1 cellular context compared by ENCODE assay signal in the genomic region with DNA sequence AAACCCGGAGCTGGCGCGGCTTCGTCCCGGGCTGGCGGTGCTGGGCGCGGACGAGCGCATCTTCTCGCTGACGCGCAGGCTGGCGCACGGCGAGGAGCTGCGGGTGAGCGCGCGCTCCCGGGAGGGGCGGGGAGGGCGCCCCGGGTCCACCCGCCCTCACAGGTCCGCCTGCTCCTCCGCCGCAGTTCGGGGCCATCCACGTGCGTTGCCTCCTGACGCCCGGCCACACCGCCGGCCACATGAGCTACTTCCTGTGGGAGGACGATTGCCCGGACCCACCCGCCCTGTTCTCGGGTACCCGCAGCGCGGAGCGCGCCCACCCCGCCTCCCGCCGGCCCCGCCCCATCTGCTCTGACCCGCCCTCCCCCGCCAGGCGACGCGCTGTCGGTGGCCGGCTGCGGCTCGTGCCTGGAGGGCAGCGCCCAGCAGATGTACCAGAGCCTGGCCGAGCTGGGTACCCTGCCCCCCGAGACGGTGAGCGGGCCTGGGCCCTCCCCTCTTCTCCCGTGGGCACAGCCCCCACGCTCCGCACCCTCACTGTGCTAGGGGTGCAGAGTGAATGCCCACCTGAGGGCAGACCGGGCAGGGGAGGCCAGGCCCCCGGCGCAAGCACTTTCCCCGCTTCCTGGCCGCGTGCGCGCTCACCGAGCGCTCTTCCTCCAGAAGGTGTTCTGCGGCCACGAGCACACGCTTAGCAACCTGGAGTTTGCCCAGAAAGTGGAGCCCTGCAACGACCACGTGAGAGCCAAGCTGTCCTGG.
TF ChIP-seq lines count a peak whose summit lies in the region.

No MANE protein-coding gene starts in this region.

TF ChIP-seq in HepG2, 621 proteins besides CTCF, POLR2A, EP300 and RAD21 (continued from another document):
- TF ChIP-seq ZSCAN12 (CRISPR knock-in tag; IDR thresholded peaks at IDR 0.05) (no peak), ZBTB33 (CRISPR knock-in tag; IDR thresholded peaks at IDR 0.05) (no peak), ZNF740 (CRISPR knock-in tag; IDR thresholded peaks at IDR 0.05) (no peak), ZNF549 (CRISPR knock-in tag; IDR thresholded peaks at IDR 0.05) (no peak)
